Comparison of ENCODE assay signal across 21 cellular contexts in the genomic region with DNA sequence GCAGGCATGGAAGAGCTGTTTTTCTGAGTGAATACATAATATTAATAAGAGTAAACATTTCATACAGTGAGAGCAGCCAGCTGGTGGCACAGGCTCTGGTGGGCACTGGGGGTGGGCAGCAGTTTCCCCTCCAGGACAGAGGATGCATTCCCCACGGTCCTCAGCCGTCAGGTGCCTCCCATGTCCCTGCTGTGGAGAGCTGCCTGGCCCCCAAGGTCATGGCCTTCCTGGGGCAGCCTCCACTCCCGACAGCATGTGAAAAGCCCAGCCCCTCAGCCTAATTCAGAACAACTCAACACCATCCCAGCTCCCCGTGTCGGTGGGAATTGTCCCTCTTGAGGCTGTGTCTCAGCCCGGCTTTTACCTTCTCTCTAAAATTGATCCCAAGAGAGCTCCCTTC.
"Had no signal": no experiment of that assay in that cellular context is flagged by ENCODE, and none has a peak within 500 bp of the region (broad histone marks: within the 10 kb centered on the region; RNA-seq: fewer than 3 reads in every experiment).

No MANE protein-coding gene starts in this region.

- H3K36me3 Mint-ChIP-seq: IgD-negative memory B cell had no signal

- DNase-seq: Kasumi-1, MM.1S, NCI-H1092 treated with DMSO at 0.1 percent for 48 hours, NCI-H187, NCI-H2029, NCI-H2081 treated with DMSO at 0.1 percent for 48 hours, NCI-H2171, NCI-H226, NCI-H446, NCI-H510A, NCI-H524 treated with DMSO at 0.1 percent for 48 hours, NCI-H69, NCI-H774, Right ventricle myocardium superior, RPMI8226, SIG-M5 had no signal

- H3K27ac ChIP-seq: KMS-11, SJSA1, SK-N-MC had no signal

- ATAC-seq: K562 had no signal

- H3K4me1 ChIP-seq: SJSA1 had no signal

- H3K36me3 ChIP-seq: SJSA1 had no signal

- H3K4me1 Mint-ChIP-seq: IgD-negative memory B cell had no signal

- H3K4me2 ChIP-seq: KMS-11 had no signal

- H3K4me3 ChIP-seq: K562, SJSA1, SK-N-MC had no signal

- H3K27ac Mint-ChIP-seq: IgD-negative memory B cell had no signal

- H3K4me3 Mint-ChIP-seq: IgD-negative memory B cell had no signal

- H3K27me3 ChIP-seq: SJSA1 had no signal
